In the genomic region with DNA sequence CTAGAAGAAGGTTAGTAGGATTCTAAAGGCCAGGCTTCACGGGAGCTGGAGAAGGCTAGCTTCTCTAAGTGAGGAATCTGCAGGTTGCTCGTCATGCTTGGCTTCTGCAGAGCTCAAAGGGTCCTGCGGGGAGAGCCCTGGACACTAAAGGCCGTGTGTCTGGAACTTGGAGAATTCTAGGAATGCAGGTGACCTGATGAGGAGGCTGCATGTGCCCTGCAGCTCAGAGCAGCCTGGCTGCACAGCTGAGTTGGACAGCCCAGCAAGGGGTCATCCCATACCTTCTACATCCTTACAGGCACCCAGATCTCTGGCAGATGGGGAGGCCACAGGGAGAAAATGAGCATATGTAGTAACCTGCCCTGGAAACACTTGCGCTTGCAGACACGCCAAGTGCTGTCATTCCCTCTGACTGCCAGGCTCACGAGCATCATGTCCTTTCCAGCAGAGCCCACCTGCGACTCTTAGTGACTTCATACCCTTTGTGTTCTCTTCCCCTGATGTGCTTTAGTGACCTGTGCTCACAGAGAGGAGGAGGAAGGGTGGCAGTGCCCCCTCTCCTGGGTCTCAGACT, we compare ENCODE assay signal across 1 cellular context.
TF ChIP-seq lines count a peak whose summit lies in the region.

No MANE protein-coding gene starts in this region.

TF ChIP-seq in HCT116, 20 proteins besides CTCF, POLR2A, EP300 and RAD21 (continued from another document):
- TF ChIP-seq YY1 (IDR thresholded peaks at IDR 0.05; ENCODE audit: extremely low read depth, insufficient replicate concordance, low read depth, low read length) (no peak), EZH2phosphoT487 (IDR thresholded peaks at IDR 0.05; ENCODE audit: borderline replicate concordance) (no peak), JUND (IDR thresholded peaks at IDR 0.05) (no peak), SRF (IDR thresholded peaks at IDR 0.05; ENCODE audit: low read depth) (no peak), FOSL1 (IDR thresholded peaks at IDR 0.05; ENCODE audit: low read depth) (no peak)
- TF ChIP-seq, protein P1, sequence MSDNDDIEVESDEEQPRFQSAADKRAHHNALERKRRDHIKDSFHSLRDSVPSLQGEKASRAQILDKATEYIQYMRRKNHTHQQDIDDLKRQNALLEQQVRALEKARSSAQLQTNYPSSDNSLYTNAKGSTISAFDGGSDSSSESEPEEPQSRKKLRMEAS (IDR thresholded peaks at IDR 0.05), result no peak
- TF ChIP-seq, protein P2, sequence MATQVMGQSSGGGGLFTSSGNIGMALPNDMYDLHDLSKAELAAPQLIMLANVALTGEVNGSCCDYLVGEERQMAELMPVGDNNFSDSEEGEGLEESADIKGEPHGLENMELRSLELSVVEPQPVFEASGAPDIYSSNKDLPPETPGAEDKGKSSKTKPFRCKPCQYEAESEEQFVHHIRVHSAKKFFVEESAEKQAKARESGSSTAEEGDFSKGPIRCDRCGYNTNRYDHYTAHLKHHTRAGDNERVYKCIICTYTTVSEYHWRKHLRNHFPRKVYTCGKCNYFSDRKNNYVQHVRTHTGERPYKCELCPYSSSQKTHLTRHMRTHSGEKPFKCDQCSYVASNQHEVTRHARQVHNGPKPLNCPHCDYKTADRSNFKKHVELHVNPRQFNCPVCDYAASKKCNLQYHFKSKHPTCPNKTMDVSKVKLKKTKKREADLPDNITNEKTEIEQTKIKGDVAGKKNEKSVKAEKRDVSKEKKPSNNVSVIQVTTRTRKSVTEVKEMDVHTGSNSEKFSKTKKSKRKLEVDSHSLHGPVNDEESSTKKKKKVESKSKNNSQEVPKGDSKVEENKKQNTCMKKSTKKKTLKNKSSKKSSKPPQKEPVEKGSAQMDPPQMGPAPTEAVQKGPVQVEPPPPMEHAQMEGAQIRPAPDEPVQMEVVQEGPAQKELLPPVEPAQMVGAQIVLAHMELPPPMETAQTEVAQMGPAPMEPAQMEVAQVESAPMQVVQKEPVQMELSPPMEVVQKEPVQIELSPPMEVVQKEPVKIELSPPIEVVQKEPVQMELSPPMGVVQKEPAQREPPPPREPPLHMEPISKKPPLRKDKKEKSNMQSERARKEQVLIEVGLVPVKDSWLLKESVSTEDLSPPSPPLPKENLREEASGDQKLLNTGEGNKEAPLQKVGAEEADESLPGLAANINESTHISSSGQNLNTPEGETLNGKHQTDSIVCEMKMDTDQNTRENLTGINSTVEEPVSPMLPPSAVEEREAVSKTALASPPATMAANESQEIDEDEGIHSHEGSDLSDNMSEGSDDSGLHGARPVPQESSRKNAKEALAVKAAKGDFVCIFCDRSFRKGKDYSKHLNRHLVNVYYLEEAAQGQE (IDR thresholded peaks at IDR 0.05; ENCODE audit: low read depth), result no peak
